15 cellular contexts compared by ENCODE assay signal in genomic region chr22:38454011-38454360, GRCh38. TPM values are rescaled to one million over a fixed set of nuclear protein-coding genes. Genes with fewer than 3 reads are reported as not detected.
DNase-seq lines count a peak whose midpoint lies in the region; ATAC-seq and TF ChIP-seq lines count a peak whose summit lies in the region.
"Had no signal": no experiment of that assay in that cellular context is flagged by ENCODE, and none has a peak within 500 bp of the region (broad histone marks: within the 10 kb centered on the region; RNA-seq: fewer than 3 reads in every experiment).

No MANE protein-coding gene starts in this region.

- H3K4me3 ChIP-seq in dorsolateral prefrontal cortex = peak overlapping the region in 57 of 59 donors; percentile 34 to 81 (median 58)

- no peak overlapping the region for H3K27ac Mint-ChIP-seq in osteocyte (ENCODE audit: unreplicated experiment)

- H3K9me3 Mint-ChIP-seq in activated T-cell treated with anti-CD3 and anti-CD28 coated beads, Interleukin-2, amount 50 U/mL, for 4 hours = no peaks in the 10 kb centered on the region
- H3K9me3 Mint-ChIP-seq in osteocyte (ENCODE audit: unreplicated experiment) = no peaks in the 10 kb centered on the region

- H3K4me1 Mint-ChIP-seq in activated T-cell treated with anti-CD3 and anti-CD28 coated beads, Interleukin-2, amount 50 U/mL, for 4 hours (ENCODE audit: low read depth) = peaks cover 9% of the 10 kb centered on the region
- peaks cover 6% of the 10 kb centered on the region for H3K4me1 Mint-ChIP-seq in osteocyte (ENCODE audit: unreplicated experiment)

- H3K27ac ChIP-seq in dorsolateral prefrontal cortex = peak overlapping the region in 51 of 59 donors; percentile 3 to 93 (median 74)
- H3K27ac ChIP-seq: Peyer's patch, tibial nerve had no signal

- H3K4me3 Mint-ChIP-seq in activated T-cell treated with anti-CD3 and anti-CD28 coated beads, Interleukin-2, amount 50 U/mL, for 4 hours = peak overlapping the region; percentile 37
- H3K4me3 Mint-ChIP-seq in osteocyte (ENCODE audit: unreplicated experiment) = peak overlapping the region; percentile 67

- H3K27me3 ChIP-seq in dorsolateral prefrontal cortex = peaks cover 0 to 24% (median 0%) of the 10 kb centered on the region in 45 donors

- peaks cover 70% of the 10 kb centered on the region for H3K27me3 Mint-ChIP-seq in activated T-cell treated with anti-CD3 and anti-CD28 coated beads, Interleukin-2, amount 50 U/mL, for 4 hours (ENCODE audit: low read depth)
- peaks cover 66% of the 10 kb centered on the region for H3K27me3 Mint-ChIP-seq in osteocyte (ENCODE audit: unreplicated experiment)

- no peak for DNase-seq in activated T-cell treated with anti-CD3 and anti-CD28 coated beads, Interleukin-2, amount 50 U/mL, for 4 hours
- DNase-seq in activated T-cell treated with anti-CD3 and anti-CD28 coated beads for 4 hours (no peak), NOMO-1 treated with DMSO at 0.1 percent for 48 hours (lab: John Stamatoyannopoulos, UW; ENCODE audit: unreplicated experiment) (peak; percentile 22), dorsolateral prefrontal cortex (no peak), osteocyte (ENCODE audit: extremely low spot score, unreplicated experiment) (no peak), iPS-NIHi7 (ENCODE audit: extremely low spot score) (no peak), midbrain (lab: John Stamatoyannopoulos, UW) (no peak)
- DNase-seq: activated effector memory CD4-positive, alpha-beta T cell treated with anti-CD3 and anti-CD28 coated beads, Interleukin-2, amount 50 U/mL, for 16 hours; NCI-H1105 treated with DMSO at 0.1 percent for 48 hours; Peyer's patch had no signal

- no peak for ATAC-seq in activated T-cell treated with anti-CD3 and anti-CD28 coated beads, Interleukin-2, amount 50 U/mL, for 4 hours
- no peak for ATAC-seq in HG02981 (IDR thresholded peaks at IDR 0.05; ENCODE audit: unreplicated experiment)

- intact Hi-C loops in dorsolateral prefrontal cortex (cut with DNase I) = no loop called here

- no peaks in the 10 kb centered on the region for H3K36me3 Mint-ChIP-seq in activated T-cell treated with anti-CD3 and anti-CD28 coated beads, Interleukin-2, amount 50 U/mL, for 4 hours (ENCODE audit: insufficient read depth)
- H3K36me3 Mint-ChIP-seq in osteocyte (ENCODE audit: unreplicated experiment) = no peaks in the 10 kb centered on the region

- TF ChIP-seq CTCF in dorsolateral prefrontal cortex (IDR thresholded peaks at IDR 0.05 in 54 of 56, conservative IDR thresholded peaks at IDR 0.05 in 2 of 56; ENCODE audit: low read depth in 1 of 56, partially characterized antibody in 56 of 56) (no peak), osteocyte (IDR thresholded peaks at IDR 0.05) (no peak)

RNA-seq across cellular contexts. Expression of gene KCNJ4, which starts 1.0 kb away (rescaled TPM):
- total RNA-seq in activated T-cell treated with anti-CD3 and anti-CD28 coated beads, Interleukin-2, amount 50 U/mL, for 4 hours = not detected
- total RNA-seq in dorsolateral prefrontal cortex (100 to 1,000 TPM in 35 of 120 experiments, 10 to 100 TPM in 85; 21.0 to 129 (median 87.1) TPM), osteocyte (0.43 and 0.57 TPM in 2 replicates)
- total RNA-seq: fibroblast of lung; NCI-H460; Peyer's patch; T-helper 2 cell treated with Interferon-gamma antibody and Interleukin-4, amounts not matched to agents 100 ng/mL and 5 ng/mL, for 36 hours had no signal

RNA-seq across cellular contexts. Expression of gene KDELR3, which starts 13.9 kb away (rescaled TPM):
- under 1 TPM in 2 of 3 donors, not detected in 1; 0.21 to 0.35 TPM for total RNA-seq in activated T-cell treated with anti-CD3 and anti-CD28 coated beads, Interleukin-2, amount 50 U/mL, for 4 hours
- total RNA-seq in dorsolateral prefrontal cortex = 1 to 10 TPM in 88 of 120 experiments, under 1 TPM in 30, not detected in 2; 0.35 to 4.3 (median 1.4) TPM
- total RNA-seq in osteocyte = 39.3 and 49.3 TPM in 2 replicates

RNA-seq across cellular contexts. Expression of gene DDX17, which starts 52.1 kb away (rescaled TPM):
- total RNA-seq in activated T-cell treated with anti-CD3 and anti-CD28 coated beads, Interleukin-2, amount 50 U/mL, for 4 hours = 100 to 1,000 TPM; 228 to 276 (median 251) TPM
- total RNA-seq in dorsolateral prefrontal cortex (100 to 1,000 TPM; 359 to 670 (median 471) TPM), osteocyte (439 and 466 TPM in 2 replicates)

Comparison
In these comparisons a context has a peak if more than half of its experiments do, and no peak if none do; other contexts are left out.
1. RNA of gene KCNJ4, which starts 1.0 kb away (total RNA-seq): 21.0 to 129 TPM in dorsolateral prefrontal cortex; 0.43 to 0.57 TPM in osteocyte and not detected in activated T-cell treated with anti-CD3 and anti-CD28 coated beads, Interleukin-2, amount 50 U/mL, for 4 hours; every median in the first group is over 10 times any median in the second.